16 cellular contexts compared by ENCODE assay signal in genomic region chr5:125083932-125084331, GRCh38.
DNase-seq lines count a peak whose midpoint lies in the region; ATAC-seq, FAIRE-seq and TF ChIP-seq lines count a peak whose summit lies in the region.
"Had no signal": no experiment of that assay in that cellular context is flagged by ENCODE, and none has a peak within 500 bp of the region (broad histone marks: within the 10 kb centered on the region; RNA-seq: fewer than 3 reads in every experiment).

No MANE protein-coding gene starts in this region.

- intact Hi-C loops in left lung (cut with DNase I): no loop called here

- peak; percentile 77 for DNase-seq in AG04449 (ENCODE audit: low read depth, low spot score)
- peak; percentile 90 for DNase-seq in HFF-Myc (ENCODE audit: extremely low read depth, low read depth)
- peak; percentile 75 for DNase-seq in bronchial epithelial cell (ENCODE audit: low read depth)
- DNase-seq in hepatocyte (ENCODE audit: low spot score): peak; percentile 11
- no peak for DNase-seq in activated CD4-positive, alpha-beta T cell treated with anti-CD3 and anti-CD28 coated beads, Interleukin-2, amount 50 U/mL, for 48 hours
- no peak for DNase-seq in left lung
- DNase-seq in NCI-H2029 (lab: John Stamatoyannopoulos, UW): no peak
- DNase-seq: activated CD4-positive, alpha-beta T cell treated with anti-CD3 and anti-CD28 coated beads for 36 hours; DMS 273 treated with DMSO at 0.1 percent for 48 hours; H9; NCI-H187; small intestine; T-helper 2 cell had no signal

- no peak overlapping the region for H2AFZ ChIP-seq in hepatocyte

- H3K4me3 ChIP-seq in AG04449 (ENCODE audit: low read depth, low read length) (no peak overlapping the region), HFF-Myc (replicated peaks; ENCODE audit: low read depth, low read length) (no peak overlapping the region), bronchial epithelial cell (ENCODE audit: low read depth, low read length) (no peak overlapping the region), hepatocyte (no peak overlapping the region), left lung (no peak overlapping the region)

- H3K4me1 ChIP-seq in hepatocyte (ENCODE audit: insufficient read depth) (peaks cover 6% of the 10 kb centered on the region), left lung (no peaks in the 10 kb centered on the region)

- no peak for ATAC-seq in GM19035 (IDR thresholded peaks at IDR 0.05; ENCODE audit: unreplicated experiment)
- no peak for ATAC-seq in left lung
- ATAC-seq: activated CD4-positive, alpha-beta T cell treated with anti-CD3 and anti-CD28 coated beads for 36 hours; activated naive CD4-positive, alpha-beta T cell treated with anti-CD3 and anti-CD28 coated beads, Interleukin-2, amount 50 U/mL, for 72 hours had no signal

- H3K27ac ChIP-seq in hepatocyte (no peak overlapping the region), left lung (no peak overlapping the region)
- H3K27ac ChIP-seq: epithelial cell of prostate had no signal

- no peaks in the 10 kb centered on the region for H4K20me1 ChIP-seq in hepatocyte (ENCODE audit: insufficient read depth, poor library complexity, severe bottlenecking)

- H3K27me3 ChIP-seq in bronchial epithelial cell (ENCODE audit: control insufficient read depth, insufficient read depth, low read length) (no peaks in the 10 kb centered on the region), hepatocyte (no peaks in the 10 kb centered on the region), left lung (no peaks in the 10 kb centered on the region)

- FAIRE-seq in bronchial epithelial cell (lab: Jason Lieb, UNC): no peak
- FAIRE-seq: small intestine had no signal

- H3K9me3 ChIP-seq in hepatocyte (ENCODE audit: low read depth): no peaks in the 10 kb centered on the region
- H3K9me3 ChIP-seq in left lung: no peaks in the 10 kb centered on the region

- H3K36me3 ChIP-seq in bronchial epithelial cell (ENCODE audit: control insufficient read depth, insufficient read depth, low read length) (no peaks in the 10 kb centered on the region), hepatocyte (replicated peaks; ENCODE audit: insufficient read depth, low read depth) (no peaks in the 10 kb centered on the region), left lung (no peaks in the 10 kb centered on the region)

- H3K9me2 ChIP-seq in hepatocyte (replicated peaks; ENCODE audit: insufficient read depth): no peaks in the 10 kb centered on the region

- no peak overlapping the region for H3K4me2 ChIP-seq in hepatocyte

- H3K79me2 ChIP-seq in hepatocyte: no peaks in the 10 kb centered on the region

- POLR2A ChIA-PET in AG04449 (lab: Yijun Ruan, JAX): interaction anchor here (0.6 to 0.9 kb wide), 2 partner anchors 15 to 401 kb away, joined by 3 to 4 read pairs; no protein-coding TSS in a partner anchor

- CTCF ChIA-PET in AG04449 (lab: Yijun Ruan, JAX): no interaction called here

- no peak for TF ChIP-seq CTCF in AG04449 (IDR thresholded peaks at IDR 0.05; ENCODE audit: insufficient read depth, low read length, missing control alignments)
- no peak for TF ChIP-seq CTCF in HFF-Myc (IDR thresholded peaks at IDR 0.05; ENCODE audit: low read depth, low read length, missing control alignments)
- TF ChIP-seq CTCF in bronchial epithelial cell (IDR thresholded peaks at IDR 0.05; ENCODE audit: insufficient read depth, low read length, severe bottlenecking): no peak
- no peak for TF ChIP-seq CTCF in hepatocyte (IDR thresholded peaks at IDR 0.05; ENCODE audit: poor library complexity)
- no peak for TF ChIP-seq CTCF in left lung (IDR thresholded peaks at IDR 0.05)

Comparison
In these comparisons a context has a peak if more than half of its experiments do, and no peak if none do; other contexts are left out.
1. DNase-seq: peak in AG04449 (single experiment), HFF-Myc (single experiment), bronchial epithelial cell (single experiment) and hepatocyte (single experiment); none in activated CD4-positive, alpha-beta T cell treated with anti-CD3 and anti-CD28 coated beads, Interleukin-2, amount 50 U/mL, for 48 hours (0 of 2), left lung (0 of 2) and NCI-H2029 (single experiment).